In genomic region chr12:6042447-6042846, GRCh38 we compare ENCODE assay signal across 31 cellular contexts.
"Had no signal": no experiment of that assay in that cellular context is flagged by ENCODE, and none has a peak within 500 bp of the region (broad histone marks: within the 10 kb centered on the region; RNA-seq: fewer than 3 reads in every experiment).

No MANE protein-coding gene starts in this region.

- H3K27me3 ChIP-seq: brain microvascular endothelial cell, SJSA1 had no signal

- H3K4me2 ChIP-seq: SK-N-SH had no signal

- H3K4me3 Mint-ChIP-seq: activated CD4-positive, alpha-beta T cell treated with anti-CD3 and anti-CD28 coated beads, Interleukin-2, amount 10 ng/mL, durations not matched to agents 24 days and 14 days; activated CD8-positive, alpha-beta T cell treated with anti-CD3 and anti-CD28 coated beads for 36 hours; activated naive CD8-positive, alpha-beta T cell treated with anti-CD3 and anti-CD28 coated beads for 36 hours; activated T-cell treated with anti-CD3 and anti-CD28 coated beads, Interleukin-2, amount 50 U/mL, for 72 hours; activated T-helper 17 cell treated with anti-CD3 and anti-CD28 coated beads, Interleukin-2, amount 50 U/mL, for 72 hours; T-helper 1 cell treated with Interleukin-12 subunit alpha and Interleukin-12 subunit beta and Interleukin-4 antibody, amounts not matched to agents 30 μg/mL and 1 μg/mL, for 36 hours; T-helper 2 cell treated with Interferon-gamma antibody and Interleukin-4, amounts not matched to agents 5 μg/mL and 100 μg/mL, for 36 hours had no signal

- H3K27me3 Mint-ChIP-seq: activated CD4-positive, alpha-beta T cell treated with anti-CD3 and anti-CD28 coated beads, Interleukin-2, amount 10 ng/mL, durations not matched to agents 24 days and 14 days; activated CD8-positive, alpha-beta T cell treated with anti-CD3 and anti-CD28 coated beads for 36 hours; activated naive CD8-positive, alpha-beta T cell treated with anti-CD3 and anti-CD28 coated beads for 36 hours had no signal

- H3K27ac ChIP-seq: brain microvascular endothelial cell, SJSA1 had no signal

- H3K27ac Mint-ChIP-seq: activated CD4-positive, alpha-beta T cell treated with anti-CD3 and anti-CD28 coated beads, Interleukin-2, amount 10 ng/mL, durations not matched to agents 24 days and 14 days; activated CD8-positive, alpha-beta T cell treated with anti-CD3 and anti-CD28 coated beads for 36 hours; activated naive CD8-positive, alpha-beta T cell treated with anti-CD3 and anti-CD28 coated beads for 36 hours; activated T-cell treated with anti-CD3 and anti-CD28 coated beads, Interleukin-2, amount 50 U/mL, for 72 hours; activated T-helper 17 cell treated with anti-CD3 and anti-CD28 coated beads, Interleukin-2, amount 50 U/mL, for 72 hours; T-helper 1 cell treated with Interleukin-12 subunit alpha and Interleukin-12 subunit beta and Interleukin-4 antibody, amounts not matched to agents 30 μg/mL and 1 μg/mL, for 36 hours; T-helper 2 cell treated with Interferon-gamma antibody and Interleukin-4, amounts not matched to agents 5 μg/mL and 100 μg/mL, for 36 hours had no signal

- H3K4me3 ChIP-seq: SJSA1 had no signal

- H3K36me3 Mint-ChIP-seq: activated naive CD8-positive, alpha-beta T cell treated with anti-CD3 and anti-CD28 coated beads for 36 hours had no signal

- DNase-seq: activated CD4-positive, alpha-beta T cell treated with anti-CD3 and anti-CD28 coated beads, Interleukin-2, amount 10 ng/mL, durations not matched to agents 24 days and 14 days; activated CD4-positive, alpha-beta T cell treated with anti-CD3 and anti-CD28 coated beads, Interleukin-2, amount 50 U/mL, for 4 hours; activated CD8-positive, alpha-beta T cell treated with anti-CD3 and anti-CD28 coated beads for 36 hours; activated effector memory CD4-positive, alpha-beta T cell treated with anti-CD3 and anti-CD28 coated beads, Interleukin-2, amount 50 U/mL, for 16 hours; activated naive CD4-positive, alpha-beta T cell; activated naive CD4-positive, alpha-beta T cell treated with anti-CD3 and anti-CD28 coated beads, Interleukin-2, amount 50 U/mL, for 16 hours; activated naive CD8-positive, alpha-beta T cell treated with anti-CD3 and anti-CD28 coated beads for 36 hours; activated T-cell treated with anti-CD3 and anti-CD28 coated beads, Interleukin-2, amount 50 U/mL, for 1 hour; activated T-cell treated with anti-CD3 and anti-CD28 coated beads, Interleukin-2, amount 50 U/mL, for 72 hours; amniotic stem cell; brain microvascular endothelial cell; central memory CD4-positive, alpha-beta T cell; Karpas-422; MM.1S; MV-4-11; NCI-H1092; NCI-H1436 treated with DMSO at 0.1 percent for 48 hours; NCI-H1694 treated with DMSO at 0.1 percent for 48 hours; NCI-H2029; NCI-H2171 treated with DMSO at 0.1 percent for 48 hours; NCI-H2227 treated with DMSO at 0.1 percent for 48 hours; NCI-H446 treated with DMSO at 0.1 percent for 48 hours; NCI-H524; SHP77 treated with DMSO at 0.1 percent for 48 hours; SK-N-SH had no signal

- H3K36me3 ChIP-seq: brain microvascular endothelial cell, SJSA1 had no signal

- ATAC-seq: activated CD8-positive, alpha-beta T cell treated with anti-CD3 and anti-CD28 coated beads for 36 hours; activated T-cell treated with anti-CD3 and anti-CD28 coated beads, Interleukin-2, amount 50 U/mL, for 72 hours; activated T-helper 17 cell treated with anti-CD3 and anti-CD28 coated beads, Interleukin-2, amount 50 U/mL, for 72 hours; Panc1 had no signal

- H3K4me1 Mint-ChIP-seq: activated CD4-positive, alpha-beta T cell treated with anti-CD3 and anti-CD28 coated beads, Interleukin-2, amount 10 ng/mL, durations not matched to agents 24 days and 14 days had no signal

- H3K9me3 Mint-ChIP-seq: activated CD4-positive, alpha-beta T cell treated with anti-CD3 and anti-CD28 coated beads, Interleukin-2, amount 10 ng/mL, durations not matched to agents 24 days and 14 days; activated CD8-positive, alpha-beta T cell treated with anti-CD3 and anti-CD28 coated beads for 36 hours; activated naive CD8-positive, alpha-beta T cell treated with anti-CD3 and anti-CD28 coated beads for 36 hours; activated T-cell treated with anti-CD3 and anti-CD28 coated beads, Interleukin-2, amount 50 U/mL, for 72 hours; activated T-helper 17 cell treated with anti-CD3 and anti-CD28 coated beads, Interleukin-2, amount 50 U/mL, for 72 hours; T-helper 1 cell treated with Interleukin-12 subunit alpha and Interleukin-12 subunit beta and Interleukin-4 antibody, amounts not matched to agents 30 μg/mL and 1 μg/mL, for 36 hours; T-helper 2 cell treated with Interferon-gamma antibody and Interleukin-4, amounts not matched to agents 5 μg/mL and 100 μg/mL, for 36 hours had no signal

- H3K9me3 ChIP-seq: SJSA1, SK-N-SH had no signal

- H3K9me2 ChIP-seq: SK-N-SH had no signal

- FAIRE-seq: TTC549 had no signal
